3 cellular contexts compared by ENCODE assay signal in genomic region chr10:110610308-110610774, GRCh38.
A peak's percentile ranks its signal among the peaks of the same experiment; 100 is the strongest.
TF ChIP-seq lines count a peak whose summit lies in the region.

No MANE protein-coding gene starts in this region.

TF ChIP-seq in A549, 52 proteins besides CTCF, POLR2A, EP300 and RAD21:
- TF ChIP-seq CBX2 (IDR thresholded peaks at IDR 0.05; ENCODE audit: borderline replicate concordance, low read depth) (no peak), CEBPB (IDR thresholded peaks at IDR 0.05) (peak in 1 of 2 experiments; percentile 30; a peak in 2 of 4 replicates), MAFK (IDR thresholded peaks at IDR 0.05; ENCODE audit: partially characterized antibody) (no peak), SMC3 (IDR thresholded peaks at IDR 0.05) (peak; percentile 91), CHD4 (IDR thresholded peaks at IDR 0.05; ENCODE audit: borderline replicate concordance) (no peak), ZNF302 (CRISPR knock-in tag; IDR thresholded peaks at IDR 0.05) (no peak), USF2 (IDR thresholded peaks at IDR 0.05) (no peak)
- TF ChIP-seq, protein P1, sequence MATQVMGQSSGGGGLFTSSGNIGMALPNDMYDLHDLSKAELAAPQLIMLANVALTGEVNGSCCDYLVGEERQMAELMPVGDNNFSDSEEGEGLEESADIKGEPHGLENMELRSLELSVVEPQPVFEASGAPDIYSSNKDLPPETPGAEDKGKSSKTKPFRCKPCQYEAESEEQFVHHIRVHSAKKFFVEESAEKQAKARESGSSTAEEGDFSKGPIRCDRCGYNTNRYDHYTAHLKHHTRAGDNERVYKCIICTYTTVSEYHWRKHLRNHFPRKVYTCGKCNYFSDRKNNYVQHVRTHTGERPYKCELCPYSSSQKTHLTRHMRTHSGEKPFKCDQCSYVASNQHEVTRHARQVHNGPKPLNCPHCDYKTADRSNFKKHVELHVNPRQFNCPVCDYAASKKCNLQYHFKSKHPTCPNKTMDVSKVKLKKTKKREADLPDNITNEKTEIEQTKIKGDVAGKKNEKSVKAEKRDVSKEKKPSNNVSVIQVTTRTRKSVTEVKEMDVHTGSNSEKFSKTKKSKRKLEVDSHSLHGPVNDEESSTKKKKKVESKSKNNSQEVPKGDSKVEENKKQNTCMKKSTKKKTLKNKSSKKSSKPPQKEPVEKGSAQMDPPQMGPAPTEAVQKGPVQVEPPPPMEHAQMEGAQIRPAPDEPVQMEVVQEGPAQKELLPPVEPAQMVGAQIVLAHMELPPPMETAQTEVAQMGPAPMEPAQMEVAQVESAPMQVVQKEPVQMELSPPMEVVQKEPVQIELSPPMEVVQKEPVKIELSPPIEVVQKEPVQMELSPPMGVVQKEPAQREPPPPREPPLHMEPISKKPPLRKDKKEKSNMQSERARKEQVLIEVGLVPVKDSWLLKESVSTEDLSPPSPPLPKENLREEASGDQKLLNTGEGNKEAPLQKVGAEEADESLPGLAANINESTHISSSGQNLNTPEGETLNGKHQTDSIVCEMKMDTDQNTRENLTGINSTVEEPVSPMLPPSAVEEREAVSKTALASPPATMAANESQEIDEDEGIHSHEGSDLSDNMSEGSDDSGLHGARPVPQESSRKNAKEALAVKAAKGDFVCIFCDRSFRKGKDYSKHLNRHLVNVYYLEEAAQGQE (IDR thresholded peaks at IDR 0.05) = no peak

TF ChIP-seq in GM12891, 5 proteins besides CTCF, POLR2A, EP300 and RAD21:
- TF ChIP-seq PAX5 (IDR thresholded peaks at IDR 0.05; ENCODE audit: insufficient read depth, low read length, severe bottlenecking) (no peak), TAF1 (IDR thresholded peaks at IDR 0.05; ENCODE audit: low read depth, low read length) (no peak), POU2F2 (IDR thresholded peaks at IDR 0.05; ENCODE audit: low read depth, low read length) (no peak), POLR2AphosphoS5 (IDR thresholded peaks at IDR 0.05; ENCODE audit: low read depth, low read length) (no peak), SPI1 (IDR thresholded peaks at IDR 0.05; ENCODE audit: low read depth, low read length) (no peak)

TF ChIP-seq in GM12878, 131 proteins besides CTCF, POLR2A, EP300 and RAD21:
- TF ChIP-seq TARDBP (IDR thresholded peaks at IDR 0.05; ENCODE audit: borderline replicate concordance) (no peak), CHD4 (IDR thresholded peaks at IDR 0.05) (no peak), MTA2 (IDR thresholded peaks at IDR 0.05; ENCODE audit: low read depth) (no peak), EGR1 (IDR thresholded peaks at IDR 0.05; ENCODE audit: borderline replicate concordance in 1 of 2, low read depth in 2 of 2, low read length in 2 of 2) (no peak), BMI1 (IDR thresholded peaks at IDR 0.05; ENCODE audit: borderline replicate concordance) (no peak), ZNF384 (IDR thresholded peaks at IDR 0.05; ENCODE audit: borderline replicate concordance, low read depth, low read length) (0 out of 2 replicates have a peak, but pooled peaks have one; percentile 36), ZNF207 (IDR thresholded peaks at IDR 0.05; ENCODE audit: borderline replicate concordance) (0 out of 2 replicates have a peak, but pooled peaks have one; percentile 42), YY1 (IDR thresholded peaks at IDR 0.05; ENCODE audit: low read depth, low read length) (peak; percentile 66; the same call in 1 of the 2 replicates), SMC3 (IDR thresholded peaks at IDR 0.05; ENCODE audit: borderline replicate concordance, low read length) (peak; percentile 84), PKNOX1 (IDR thresholded peaks at IDR 0.05) (no peak), NBN (IDR thresholded peaks at IDR 0.05) (no peak), NFIC (IDR thresholded peaks at IDR 0.05; ENCODE audit: low read depth, low read length) (no peak), BHLHE40 (IDR thresholded peaks at IDR 0.05; ENCODE audit: borderline replicate concordance in 1 of 2, low read depth in 2 of 2, low read length in 1 of 2) (no peak), CEBPB (IDR thresholded peaks at IDR 0.05; ENCODE audit: borderline replicate concordance in 1 of 2, low read depth in 2 of 2, low read length in 2 of 2) (no peak), CHD1 (IDR thresholded peaks at IDR 0.05; ENCODE audit: low read depth, low read length) (no peak), CBX5 (IDR thresholded peaks at IDR 0.05; ENCODE audit: low read depth) (0 out of 2 replicates have a peak, but pooled peaks have one; percentile 46), ATF7 (IDR thresholded peaks at IDR 0.05; ENCODE audit: low read depth) (0 out of 2 replicates have a peak, but pooled peaks have one; percentile 18), NFYA (IDR thresholded peaks at IDR 0.05; ENCODE audit: borderline replicate concordance, low read depth, low read length) (no peak), SRF (IDR thresholded peaks at IDR 0.05; ENCODE audit: low read depth in 2 of 2, low read length in 2 of 2) (no peak), CREB1 (IDR thresholded peaks at IDR 0.05; ENCODE audit: low read depth) (no peak), SMAD1 (IDR thresholded peaks at IDR 0.05; ENCODE audit: low read depth, partially characterized antibody) (no peak), SMARCA5 (IDR thresholded peaks at IDR 0.05) (0 out of 2 replicates have a peak, but pooled peaks have one; percentile 43), HDAC6 (IDR thresholded peaks at IDR 0.05; ENCODE audit: unreplicated experiment) (no peak), PAX5 (IDR thresholded peaks at IDR 0.05; ENCODE audit: borderline replicate concordance, low read depth, low read length) (no peak), DPF2 (IDR thresholded peaks at IDR 0.05) (no peak)
- TF ChIP-seq, protein P2, sequence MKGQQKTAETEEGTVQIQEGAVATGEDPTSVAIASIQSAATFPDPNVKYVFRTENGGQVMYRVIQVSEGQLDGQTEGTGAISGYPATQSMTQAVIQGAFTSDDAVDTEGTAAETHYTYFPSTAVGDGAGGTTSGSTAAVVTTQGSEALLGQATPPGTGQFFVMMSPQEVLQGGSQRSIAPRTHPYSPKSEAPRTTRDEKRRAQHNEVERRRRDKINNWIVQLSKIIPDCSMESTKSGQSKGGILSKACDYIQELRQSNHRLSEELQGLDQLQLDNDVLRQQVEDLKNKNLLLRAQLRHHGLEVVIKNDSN (IDR thresholded peaks at IDR 0.05; ENCODE audit: borderline replicate concordance, extremely low read length, insufficient read depth, low read depth, low read length) = no peak
- TF ChIP-seq, protein P3, sequence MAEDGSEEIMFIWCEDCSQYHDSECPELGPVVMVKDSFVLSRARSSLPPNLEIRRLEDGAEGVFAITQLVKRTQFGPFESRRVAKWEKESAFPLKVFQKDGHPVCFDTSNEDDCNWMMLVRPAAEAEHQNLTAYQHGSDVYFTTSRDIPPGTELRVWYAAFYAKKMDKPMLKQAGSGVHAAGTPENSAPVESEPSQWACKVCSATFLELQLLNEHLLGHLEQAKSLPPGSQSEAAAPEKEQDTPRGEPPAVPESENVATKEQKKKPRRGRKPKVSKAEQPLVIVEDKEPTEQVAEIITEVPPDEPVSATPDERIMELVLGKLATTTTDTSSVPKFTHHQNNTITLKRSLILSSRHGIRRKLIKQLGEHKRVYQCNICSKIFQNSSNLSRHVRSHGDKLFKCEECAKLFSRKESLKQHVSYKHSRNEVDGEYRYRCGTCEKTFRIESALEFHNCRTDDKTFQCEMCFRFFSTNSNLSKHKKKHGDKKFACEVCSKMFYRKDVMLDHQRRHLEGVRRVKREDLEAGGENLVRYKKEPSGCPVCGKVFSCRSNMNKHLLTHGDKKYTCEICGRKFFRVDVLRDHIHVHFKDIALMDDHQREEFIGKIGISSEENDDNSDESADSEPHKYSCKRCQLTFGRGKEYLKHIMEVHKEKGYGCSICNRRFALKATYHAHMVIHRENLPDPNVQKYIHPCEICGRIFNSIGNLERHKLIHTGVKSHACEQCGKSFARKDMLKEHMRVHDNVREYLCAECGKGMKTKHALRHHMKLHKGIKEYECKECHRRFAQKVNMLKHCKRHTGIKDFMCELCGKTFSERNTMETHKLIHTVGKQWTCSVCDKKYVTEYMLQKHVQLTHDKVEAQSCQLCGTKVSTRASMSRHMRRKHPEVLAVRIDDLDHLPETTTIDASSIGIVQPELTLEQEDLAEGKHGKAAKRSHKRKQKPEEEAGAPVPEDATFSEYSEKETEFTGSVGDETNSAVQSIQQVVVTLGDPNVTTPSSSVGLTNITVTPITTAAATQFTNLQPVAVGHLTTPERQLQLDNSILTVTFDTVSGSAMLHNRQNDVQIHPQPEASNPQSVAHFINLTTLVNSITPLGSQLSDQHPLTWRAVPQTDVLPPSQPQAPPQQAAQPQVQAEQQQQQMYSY (CRISPR knock-in tag; IDR thresholded peaks at IDR 0.05) = no peak
- TF ChIP-seq, protein P4, sequence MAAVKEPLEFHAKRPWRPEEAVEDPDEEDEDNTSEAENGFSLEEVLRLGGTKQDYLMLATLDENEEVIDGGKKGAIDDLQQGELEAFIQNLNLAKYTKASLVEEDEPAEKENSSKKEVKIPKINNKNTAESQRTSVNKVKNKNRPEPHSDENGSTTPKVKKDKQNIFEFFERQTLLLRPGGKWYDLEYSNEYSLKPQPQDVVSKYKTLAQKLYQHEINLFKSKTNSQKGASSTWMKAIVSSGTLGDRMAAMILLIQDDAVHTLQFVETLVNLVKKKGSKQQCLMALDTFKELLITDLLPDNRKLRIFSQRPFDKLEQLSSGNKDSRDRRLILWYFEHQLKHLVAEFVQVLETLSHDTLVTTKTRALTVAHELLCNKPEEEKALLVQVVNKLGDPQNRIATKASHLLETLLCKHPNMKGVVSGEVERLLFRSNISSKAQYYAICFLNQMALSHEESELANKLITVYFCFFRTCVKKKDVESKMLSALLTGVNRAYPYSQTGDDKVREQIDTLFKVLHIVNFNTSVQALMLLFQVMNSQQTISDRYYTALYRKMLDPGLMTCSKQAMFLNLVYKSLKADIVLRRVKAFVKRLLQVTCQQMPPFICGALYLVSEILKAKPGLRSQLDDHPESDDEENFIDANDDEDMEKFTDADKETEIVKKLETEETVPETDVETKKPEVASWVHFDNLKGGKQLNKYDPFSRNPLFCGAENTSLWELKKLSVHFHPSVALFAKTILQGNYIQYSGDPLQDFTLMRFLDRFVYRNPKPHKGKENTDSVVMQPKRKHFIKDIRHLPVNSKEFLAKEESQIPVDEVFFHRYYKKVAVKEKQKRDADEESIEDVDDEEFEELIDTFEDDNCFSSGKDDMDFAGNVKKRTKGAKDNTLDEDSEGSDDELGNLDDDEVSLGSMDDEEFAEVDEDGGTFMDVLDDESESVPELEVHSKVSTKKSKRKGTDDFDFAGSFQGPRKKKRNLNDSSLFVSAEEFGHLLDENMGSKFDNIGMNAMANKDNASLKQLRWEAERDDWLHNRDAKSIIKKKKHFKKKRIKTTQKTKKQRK (IDR thresholded peaks at IDR 0.05; ENCODE audit: low read depth, low read length) = no peak
- TF ChIP-seq, protein P5, sequence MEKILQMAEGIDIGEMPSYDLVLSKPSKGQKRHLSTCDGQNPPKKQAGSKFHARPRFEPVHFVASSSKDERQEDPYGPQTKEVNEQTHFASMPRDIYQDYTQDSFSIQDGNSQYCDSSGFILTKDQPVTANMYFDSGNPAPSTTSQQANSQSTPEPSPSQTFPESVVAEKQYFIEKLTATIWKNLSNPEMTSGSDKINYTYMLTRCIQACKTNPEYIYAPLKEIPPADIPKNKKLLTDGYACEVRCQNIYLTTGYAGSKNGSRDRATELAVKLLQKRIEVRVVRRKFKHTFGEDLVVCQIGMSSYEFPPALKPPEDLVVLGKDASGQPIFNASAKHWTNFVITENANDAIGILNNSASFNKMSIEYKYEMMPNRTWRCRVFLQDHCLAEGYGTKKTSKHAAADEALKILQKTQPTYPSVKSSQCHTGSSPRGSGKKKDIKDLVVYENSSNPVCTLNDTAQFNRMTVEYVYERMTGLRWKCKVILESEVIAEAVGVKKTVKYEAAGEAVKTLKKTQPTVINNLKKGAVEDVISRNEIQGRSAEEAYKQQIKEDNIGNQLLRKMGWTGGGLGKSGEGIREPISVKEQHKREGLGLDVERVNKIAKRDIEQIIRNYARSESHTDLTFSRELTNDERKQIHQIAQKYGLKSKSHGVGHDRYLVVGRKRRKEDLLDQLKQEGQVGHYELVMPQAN (conservative IDR thresholded peaks at IDR 0.05) = no peak
